32 cellular contexts compared by ENCODE assay signal in genomic region chr1:244636488-244637259, GRCh38.
"Had no signal": no experiment of that assay in that cellular context is flagged by ENCODE, and none has a peak within 500 bp of the region (broad histone marks: within the 10 kb centered on the region; RNA-seq: fewer than 3 reads in every experiment).

No MANE protein-coding gene starts in this region.

- H3K36me3 ChIP-seq: esophagus muscularis mucosa, heart left ventricle, left ventricle myocardium inferior, pancreas, prostate gland, uterus, WERI-Rb-1 had no signal

- H3K27me3 ChIP-seq: esophagus muscularis mucosa, pancreas, uterus had no signal

- DNase-seq: activated CD4-positive, alpha-beta T cell treated with anti-CD3 and anti-CD28 coated beads, Interleukin-2, amount 10 ng/mL, durations not matched to agents 7 days and 5 days; activated CD4-positive, CD25-positive, alpha-beta regulatory T cell treated with anti-CD3 and anti-CD28 coated beads, Interleukin-2, amount 50 U/mL, for 72 hours; activated CD8-positive, alpha-beta T cell treated with anti-CD3 and anti-CD28 coated beads for 36 hours; activated gamma-delta T cell treated with Interleukin-2 at 50 U/mL for 16 hours; activated naive CD4-positive, alpha-beta T cell treated with anti-CD3 and anti-CD28 coated beads, Interleukin-2, amount 50 U/mL, for 16 hours; activated T-cell treated with anti-CD3 and anti-CD28 coated beads, Interleukin-2, amount 50 U/mL, for 4 hours; amniotic stem cell; caudate nucleus; foreskin keratinocyte; heart left ventricle; hypothalamus; left ventricle myocardium inferior; naive thymus-derived CD4-positive, alpha-beta T cell; nucleus accumbens; pancreas; stimulated activated CD4-positive, alpha-beta T cell treated with anti-CD3 and anti-CD28 coated beads, Interleukin-1b, Interleukin-23, amount 100 ng/mL, for 48 hours; stimulated activated CD4-positive, alpha-beta T cell treated with anti-CD3 and anti-CD28 coated beads, Interleukin-4, amount 100 ng/mL, for 4 hours; stimulated activated CD8-positive, alpha-beta memory T cell treated with anti-CD3 and anti-CD28 coated beads, Interleukin-4, amount 100 ng/mL, for 48 hours; stimulated activated naive CD8-positive, alpha-beta T cell treated with anti-CD3 and anti-CD28 coated beads, Interleukin-15, amount 100 ng/mL, for 72 hours; substantia nigra; T-helper 17 cell; T1000; uterus; WERI-Rb-1 had no signal

- H3K4me2 ChIP-seq: smooth muscle cell had no signal

- H3K9me3 Mint-ChIP-seq: activated CD4-positive, alpha-beta T cell treated with anti-CD3 and anti-CD28 coated beads, Interleukin-2, amount 10 ng/mL, durations not matched to agents 7 days and 5 days; activated CD8-positive, alpha-beta T cell treated with anti-CD3 and anti-CD28 coated beads for 36 hours; activated T-cell treated with anti-CD3 and anti-CD28 coated beads, Interleukin-2, amount 50 U/mL, for 4 hours; activated T-helper 17 cell treated with anti-CD3 and anti-CD28 coated beads, Interleukin-2, amount 50 U/mL, for 72 hours; stimulated activated memory B cell treated with anti-CD40 and anti-IgM and Interleukin-4, amounts not matched to agents 10 μg/mL and 1 μg/mL and 100 μg/mL, for 72 hours; type B pancreatic cell had no signal

- H3K4me1 ChIP-seq: foreskin keratinocyte, heart left ventricle, left ventricle myocardium inferior, pancreas, prostate gland, uterus had no signal

- H3K9me3 ChIP-seq: esophagus muscularis mucosa, left ventricle myocardium inferior, pancreas, prostate gland, uterus had no signal

- H3K4me3 Mint-ChIP-seq: activated CD4-positive, alpha-beta T cell treated with anti-CD3 and anti-CD28 coated beads, Interleukin-2, amount 10 ng/mL, durations not matched to agents 7 days and 5 days; activated CD8-positive, alpha-beta T cell treated with anti-CD3 and anti-CD28 coated beads for 36 hours; activated T-cell treated with anti-CD3 and anti-CD28 coated beads, Interleukin-2, amount 50 U/mL, for 4 hours; activated T-helper 17 cell treated with anti-CD3 and anti-CD28 coated beads, Interleukin-2, amount 50 U/mL, for 72 hours; mesothelial cell of epicardium; naive thymus-derived CD4-positive, alpha-beta T cell; stimulated activated memory B cell treated with anti-CD40 and anti-IgM and Interleukin-4, amounts not matched to agents 10 μg/mL and 1 μg/mL and 100 μg/mL, for 72 hours; stimulated activated naive CD8-positive, alpha-beta T cell treated with anti-CD3 and anti-CD28 coated beads, Interleukin-15, amount 100 ng/mL, for 72 hours; T-helper 17 cell; type B pancreatic cell had no signal

- H3K27ac ChIP-seq: esophagus muscularis mucosa, foreskin keratinocyte, heart left ventricle, left ventricle myocardium inferior, pancreas, prostate gland, uterus, WERI-Rb-1 had no signal

- H3K36me3 Mint-ChIP-seq: type B pancreatic cell had no signal

- H3K27ac Mint-ChIP-seq: activated CD4-positive, alpha-beta T cell treated with anti-CD3 and anti-CD28 coated beads, Interleukin-2, amount 10 ng/mL, durations not matched to agents 7 days and 5 days; activated CD8-positive, alpha-beta T cell treated with anti-CD3 and anti-CD28 coated beads for 36 hours; activated T-helper 17 cell treated with anti-CD3 and anti-CD28 coated beads, Interleukin-2, amount 50 U/mL, for 72 hours; mesothelial cell of epicardium; naive thymus-derived CD4-positive, alpha-beta T cell; stimulated activated memory B cell treated with anti-CD40 and anti-IgM and Interleukin-4, amounts not matched to agents 10 μg/mL and 1 μg/mL and 100 μg/mL, for 72 hours; stimulated activated naive CD8-positive, alpha-beta T cell treated with anti-CD3 and anti-CD28 coated beads, Interleukin-15, amount 100 ng/mL, for 72 hours; T-helper 17 cell; type B pancreatic cell had no signal

- H3K4me1 Mint-ChIP-seq: activated CD4-positive, alpha-beta T cell treated with anti-CD3 and anti-CD28 coated beads, Interleukin-2, amount 10 ng/mL, durations not matched to agents 7 days and 5 days; activated T-helper 17 cell treated with anti-CD3 and anti-CD28 coated beads, Interleukin-2, amount 50 U/mL, for 72 hours; mesothelial cell of epicardium; naive thymus-derived CD4-positive, alpha-beta T cell; stimulated activated memory B cell treated with anti-CD40 and anti-IgM and Interleukin-4, amounts not matched to agents 10 μg/mL and 1 μg/mL and 100 μg/mL, for 72 hours; stimulated activated naive CD8-positive, alpha-beta T cell treated with anti-CD3 and anti-CD28 coated beads, Interleukin-15, amount 100 ng/mL, for 72 hours; T-helper 17 cell had no signal

- H3K4me3 ChIP-seq: esophagus muscularis mucosa, heart left ventricle, left ventricle myocardium inferior, pancreas, prostate gland, smooth muscle cell, uterus had no signal

- ATAC-seq: activated CD8-positive, alpha-beta T cell treated with anti-CD3 and anti-CD28 coated beads for 36 hours; activated T-cell treated with anti-CD3 and anti-CD28 coated beads, Interleukin-2, amount 50 U/mL, for 4 hours; activated T-helper 17 cell treated with anti-CD3 and anti-CD28 coated beads, Interleukin-2, amount 50 U/mL, for 72 hours; foreskin keratinocyte; heart left ventricle; naive thymus-derived CD4-positive, alpha-beta T cell; pancreas; stimulated activated memory B cell treated with anti-CD40 and anti-IgM and Interleukin-4, amounts not matched to agents 10 μg/mL and 1 μg/mL and 100 μg/mL, for 72 hours; stimulated activated naive CD8-positive, alpha-beta T cell treated with anti-CD3 and anti-CD28 coated beads, Interleukin-15, amount 100 ng/mL, for 72 hours; T-helper 17 cell had no signal

- H3K27me3 Mint-ChIP-seq: stimulated activated naive CD8-positive, alpha-beta T cell treated with anti-CD3 and anti-CD28 coated beads, Interleukin-15, amount 100 ng/mL, for 72 hours; type B pancreatic cell had no signal

- FAIRE-seq: islet of Langerhans, pancreas had no signal
